7 cellular contexts compared by ENCODE assay signal in the genomic region with DNA sequence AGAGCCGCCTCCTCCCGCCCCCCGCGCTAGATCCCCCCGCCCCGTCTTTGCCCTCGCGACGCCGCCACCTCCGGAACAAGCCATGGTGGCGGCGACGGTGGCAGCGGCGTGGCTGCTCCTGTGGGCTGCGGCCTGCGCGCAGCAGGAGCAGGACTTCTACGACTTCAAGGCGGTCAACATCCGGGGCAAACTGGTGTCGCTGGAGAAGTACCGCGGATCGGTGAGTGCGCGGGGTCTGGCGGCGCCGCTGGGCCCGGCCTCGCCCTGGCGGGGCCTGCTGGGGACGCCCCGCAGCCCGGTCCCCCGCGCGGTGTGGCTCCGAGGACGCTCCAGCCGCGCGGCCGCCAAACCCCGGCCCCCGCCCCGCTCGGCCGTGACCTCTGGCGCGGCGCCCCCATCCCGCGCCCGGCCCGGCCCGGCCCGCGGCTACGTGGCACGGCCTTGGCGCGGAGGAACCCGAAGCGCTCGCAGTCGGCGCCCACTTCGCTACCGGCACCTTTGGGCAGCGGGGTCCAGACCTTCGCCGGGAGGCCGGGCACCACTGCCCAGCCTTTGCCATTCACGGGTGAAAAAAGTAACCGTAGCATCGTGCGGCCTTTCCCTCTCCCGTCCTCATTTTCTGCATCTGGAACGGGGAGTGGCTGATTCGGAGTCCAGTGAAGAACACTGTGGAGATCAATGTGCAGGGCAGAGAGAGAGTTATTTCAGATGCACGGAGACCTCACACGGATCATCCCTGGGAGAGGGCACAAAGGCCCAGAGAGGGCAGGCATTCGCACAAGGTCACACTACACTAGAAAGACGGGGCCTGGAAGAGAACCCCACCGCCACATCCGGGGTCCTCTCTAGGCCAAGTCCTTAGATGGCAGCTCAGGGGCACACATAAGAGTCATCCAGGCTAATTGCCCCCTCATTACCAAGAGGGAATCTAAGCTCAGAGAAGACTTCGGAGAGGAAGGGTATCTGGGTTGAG. TPM values are rescaled to one million over a fixed set of nuclear protein-coding genes. Genes with fewer than 3 reads are reported as not detected.
DNase-seq lines count a peak whose midpoint lies in the region; ATAC-seq and TF ChIP-seq lines count a peak whose summit lies in the region.

A gene (plus strand): TSS at position 44 of the 973 bp plus-strand sequence. CDS start 39 bp downstream, at position 83.

- peak within 1 kb of the TSS; percentile 86 for H3K27ac Mint-ChIP-seq in activated naive CD8-positive, alpha-beta T cell treated with anti-CD3 and anti-CD28 coated beads, Interleukin-2, amount 10 ng/mL, durations not matched to agents 7 days and 5 days

- peaks cover 27% of the 10 kb centered on the region for H3K4me1 Mint-ChIP-seq in activated naive CD8-positive, alpha-beta T cell treated with anti-CD3 and anti-CD28 coated beads, Interleukin-2, amount 10 ng/mL, durations not matched to agents 7 days and 5 days

- H3K27me3 Mint-ChIP-seq in activated naive CD8-positive, alpha-beta T cell treated with anti-CD3 and anti-CD28 coated beads, Interleukin-2, amount 10 ng/mL, durations not matched to agents 7 days and 5 days = no peaks in the 10 kb centered on the region

- TF ChIP-seq CTCF in GM20000 (IDR thresholded peaks at IDR 0.05; ENCODE audit: extremely low read depth, missing control alignments) (no peak), tibial artery (IDR thresholded peaks at IDR 0.05) (no peak)

- peak; percentile 64 for ATAC-seq in activated naive CD8-positive, alpha-beta T cell treated with anti-CD3 and anti-CD28 coated beads, Interleukin-2, amount 10 ng/mL, durations not matched to agents 7 days and 5 days (ENCODE audit: low read depth)
- peak; percentile 78 to 84 for ATAC-seq in left cardiac atrium

- intact Hi-C loops in left cardiac atrium (cut with DNase I) (loop anchor here in 1 of 2 donors (5.0 kb wide), 1 partner anchor 50 kb away; a partner anchor contains a TSS), posterior vena cava (cut with DNase I) (loop anchor here in 1 of 2 donors (2.0 kb wide), 1 partner anchor 48 kb away; no protein-coding TSS in a partner anchor), tibial artery (cut with DNase I; ENCODE audit: low total_unique reads) (no loop called here)

- DNase-seq in GM20000 (ENCODE audit: low spot score) (peak; percentile 81), SJSA1 (ENCODE audit: low read depth in 1 of 2, low spot score in 2 of 2) (peak; percentile 34 to 59), left cardiac atrium (peak; percentile 53), posterior vena cava (ENCODE audit: low spot score) (peak; percentile 85), tibial artery (peak; percentile 25 to 71), 8988T (no peak)
- peak; percentile 76 for DNase-seq in activated naive CD8-positive, alpha-beta T cell treated with anti-CD3 and anti-CD28 coated beads, Interleukin-2, amount 10 ng/mL, durations not matched to agents 7 days and 5 days

- H3K27me3 ChIP-seq in SJSA1 (replicated peaks) (no peaks in the 10 kb centered on the region), tibial artery (no peaks in the 10 kb centered on the region)

- H3K4me3 ChIP-seq in SJSA1 = peak within 1 kb of the TSS; percentile 51
- H3K4me3 ChIP-seq in tibial artery = peak within 1 kb of the TSS; percentile 65 to 75

- H3K4me3 Mint-ChIP-seq in activated naive CD8-positive, alpha-beta T cell treated with anti-CD3 and anti-CD28 coated beads, Interleukin-2, amount 10 ng/mL, durations not matched to agents 7 days and 5 days = peak within 1 kb of the TSS; percentile 87

- H3K9me3 Mint-ChIP-seq in activated naive CD8-positive, alpha-beta T cell treated with anti-CD3 and anti-CD28 coated beads, Interleukin-2, amount 10 ng/mL, durations not matched to agents 7 days and 5 days = no peaks in the 10 kb centered on the region

- POLR2A ChIA-PET in activated naive CD8-positive, alpha-beta T cell treated with anti-CD3 and anti-CD28 coated beads, Interleukin-2, amount 10 ng/mL, durations not matched to agents 7 days and 5 days (lab: Charles Lee) = interaction anchor here (1.4 to 3.4 kb wide), 3 partner anchors 29 to 198 kb away, joined by 4 to 21 read pairs (median 4); a partner anchor contains a TSS

- H3K36me3 Mint-ChIP-seq in activated naive CD8-positive, alpha-beta T cell treated with anti-CD3 and anti-CD28 coated beads, Interleukin-2, amount 10 ng/mL, durations not matched to agents 7 days and 5 days = peaks cover 8% of the 10 kb centered on the region

- peak within 1 kb of the TSS; percentile 71 for H3K27ac ChIP-seq in SJSA1
- H3K27ac ChIP-seq in tibial artery = peak within 1 kb of the TSS; percentile 84 to 91

- H3K4me1 ChIP-seq in SJSA1 (replicated peaks) (peaks cover 28% of the 10 kb centered on the region), tibial artery (peaks cover 0 to 34% (median 14%) of the 10 kb centered on the region in 4 donors)

- no peaks in the 10 kb centered on the region for H3K9me3 ChIP-seq in SJSA1 (replicated peaks)
- H3K9me3 ChIP-seq in tibial artery = no peaks in the 10 kb centered on the region

- H3K36me3 ChIP-seq in SJSA1 (peaks cover 6% of the 10 kb centered on the region), tibial artery (peaks cover 10 to 20% (median 12%) of the 10 kb centered on the region in 3 donors)

RNA-seq across cellular contexts. Expression of the gene that starts here (rescaled TPM):
- total RNA-seq in SJSA1 (2014; rRNA removed; shearing (Covaris generic)) = 22.6 and 57.5 TPM in 2 replicates
- 10 to 100 TPM; 13.5 to 13.9 TPM for total RNA-seq in activated naive CD8-positive, alpha-beta T cell treated with anti-CD3 and anti-CD28 coated beads, Interleukin-2, amount 10 ng/mL, durations not matched to agents 7 days and 5 days
- total RNA-seq in left cardiac atrium = 10 to 100 TPM in 1 of 2 donors, 1 to 10 TPM in 1; 7.6 to 12.4 TPM
- total RNA-seq in posterior vena cava = 10 to 100 TPM in 1 of 2 donors, 1 to 10 TPM in 1; 8.1 to 12.1 TPM
